Comparison of ENCODE assay signal across 13 cellular contexts in genomic region chr1:44103270-44104131, GRCh38. TPM values are rescaled to one million over a fixed set of nuclear protein-coding genes. Genes with fewer than 3 reads are reported as not detected.
DNase-seq lines count a peak whose midpoint lies in the region; ATAC-seq, FAIRE-seq and TF ChIP-seq lines count a peak whose summit lies in the region.
"Had no signal": no experiment of that assay in that cellular context is flagged by ENCODE, and none has a peak within 500 bp of the region (broad histone marks: within the 10 kb centered on the region; RNA-seq: fewer than 3 reads in every experiment).

No MANE protein-coding gene starts in this region.

- H3K4me1 ChIP-seq in small intestine (ENCODE audit: control insufficient read depth in 2 of 2, insufficient read depth in 1 of 2, low read depth in 1 of 2, low read length in 1 of 2), result no peaks in the 10 kb centered on the region

- peaks cover 0 to 2% of the 10 kb centered on the region in 2 donors for H3K27me3 ChIP-seq in small intestine (ENCODE audit: control insufficient read depth in 2 of 2, insufficient read depth in 2 of 2, low read length in 2 of 2)

- no peaks in the 10 kb centered on the region for H3K9me3 ChIP-seq in small intestine (ENCODE audit: control insufficient read depth, low read depth)

- no peak overlapping the region for H3K4me3 ChIP-seq in epithelial cell of proximal tubule (ENCODE audit: low read depth, low read length)
- no peak overlapping the region for H3K4me3 ChIP-seq in small intestine (ENCODE audit: low read depth in 1 of 2, low read length in 2 of 2)

- DNase-seq in DMS 273 (lab: John Stamatoyannopoulos, UW; ENCODE audit: unreplicated experiment) (peak; percentile 28), DMS 273 treated with DMSO at 0.1 percent for 48 hours (lab: John Stamatoyannopoulos, UW) (no peak), NCI-H69 (lab: John Stamatoyannopoulos, UW) (peak; percentile 9), epithelial cell of proximal tubule (ENCODE audit: low read depth) (no peak), small intestine (peak; percentile 11), left lobe of liver (ENCODE audit: low spot score) (no peak), superior temporal gyrus (ENCODE audit: extremely low spot score) (no peak)
- DNase-seq: 8988T; effector CD4-positive, alpha-beta T cell; NCI-H1092 had no signal

- TF ChIP-seq CTCF in epithelial cell of proximal tubule (conservative IDR thresholded peaks at IDR 0.05; ENCODE audit: low read depth, low read length), result peak; percentile 48

- no peaks in the 10 kb centered on the region for H3K36me3 ChIP-seq in small intestine (ENCODE audit: control insufficient read depth in 2 of 2, insufficient read depth in 2 of 2, low read length in 2 of 2)

- ATAC-seq in HG03457 (IDR thresholded peaks at IDR 0.05; ENCODE audit: unreplicated experiment), result no peak
- no peak for ATAC-seq in left lobe of liver

- no peak for FAIRE-seq in small intestine (lab: Jason Lieb, UNC)

- WGBS in small intestine, 3 donors, result 65 to 75% (median 67%) methylated on average over 46 of the region's 46 CpGs

- H3K27ac ChIP-seq in small intestine (ENCODE audit: low read depth in 1 of 2, low read length in 1 of 2), result no peak overlapping the region

RNA-seq across cellular contexts. Expression of gene KLF17, which starts 15.1 kb away (rescaled TPM):
- total RNA-seq in epithelial cell of proximal tubule (not detected in 2 replicates), left lobe of liver (not detected)
- polyA plus RNA-seq in small intestine, result under 1 TPM in 1 of 3 donors, not detected in 2; 0.06 TPM
- total RNA-seq: activated CD8-positive, alpha-beta memory T cell treated with anti-CD3 and anti-CD28 coated beads for 36 hours; T-helper 1 cell treated with Interleukin-12 subunit alpha and Interleukin-12 subunit beta and Interleukin-4 antibody, amounts not matched to agents 30 ng/mL and 1 ng/mL, for 36 hours had no signal

RNA-seq across cellular contexts. Expression of gene KLF18, which starts 37.9 kb away (rescaled TPM):
- not detected in 2 replicates for total RNA-seq in epithelial cell of proximal tubule
- polyA plus RNA-seq in small intestine, result not detected
- total RNA-seq in left lobe of liver, result not detected
- total RNA-seq: activated CD8-positive, alpha-beta memory T cell treated with anti-CD3 and anti-CD28 coated beads for 36 hours; T-helper 1 cell treated with Interleukin-12 subunit alpha and Interleukin-12 subunit beta and Interleukin-4 antibody, amounts not matched to agents 30 ng/mL and 1 ng/mL, for 36 hours had no signal

Comparison
In these comparisons a context has a peak if more than half of its experiments do, and no peak if none do; other contexts are left out.
1. DNase-seq: peak in DMS 273 (single experiment), NCI-H69 (single experiment) and small intestine (single experiment); none in DMS 273 treated with DMSO at 0.1 percent for 48 hours (single experiment), epithelial cell of proximal tubule (single experiment), left lobe of liver (single experiment) and superior temporal gyrus (single experiment).